Comparison of ENCODE assay signal across 8 cellular contexts in the genomic region with DNA sequence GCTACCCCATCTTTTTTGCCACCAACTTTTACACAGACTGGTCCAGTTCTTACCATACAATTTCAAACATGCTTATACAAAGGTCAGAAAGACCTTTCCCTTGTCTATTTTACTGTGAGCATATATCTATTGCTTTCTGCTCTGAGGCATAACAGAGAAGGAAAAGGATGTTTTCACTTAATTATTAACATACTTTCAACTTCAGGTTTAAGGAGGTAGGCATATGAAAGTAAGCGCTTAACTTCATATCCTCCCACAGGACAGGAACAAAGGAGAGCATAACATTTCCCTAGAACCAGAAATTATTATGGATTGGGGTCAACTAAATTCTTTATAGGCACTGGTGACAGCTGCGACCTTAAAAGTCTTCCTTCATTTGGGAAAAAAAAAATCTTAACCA. TPM values are rescaled to one million over a fixed set of nuclear protein-coding genes. Genes with fewer than 3 reads are reported as not detected.
DNase-seq lines count a peak whose midpoint lies in the region; ATAC-seq and TF ChIP-seq lines count a peak whose summit lies in the region.

No MANE protein-coding gene starts in this region.

- peaks cover 55% of the 10 kb centered on the region for H3K4me1 Mint-ChIP-seq in GM23338
- peaks cover 13% of the 10 kb centered on the region for H3K4me1 Mint-ChIP-seq in activated naive CD8-positive, alpha-beta T cell treated with anti-CD3 and anti-CD28 coated beads, Interleukin-2, amount 50 U/mL, for 24 hours

- H3K27me3 ChIP-seq in BE2C (no peaks in the 10 kb centered on the region), GM23338 (ENCODE audit: insufficient read depth) (no peaks in the 10 kb centered on the region), muscle layer of duodenum (ENCODE audit: low read depth, low read length) (no peaks in the 10 kb centered on the region)

- H3K79me2 ChIP-seq in GM23338 (replicated peaks; ENCODE audit: insufficient read depth), result peaks cover 56% of the 10 kb centered on the region

- H3K4me3 ChIP-seq in BE2C (ENCODE audit: low read depth, low read length) (peak overlapping the region; percentile 67), GM23338 (peak overlapping the region; percentile 63), muscle layer of duodenum (ENCODE audit: low read depth in 1 of 2, low read length in 2 of 2) (peak overlapping the region; percentile 70 to 79)

- H3K36me3 ChIP-seq in BE2C, result no peaks in the 10 kb centered on the region; the same call in 1 of the 2 replicates
- no peaks in the 10 kb centered on the region for H3K36me3 ChIP-seq in GM23338 (ENCODE audit: insufficient read depth)
- H3K36me3 ChIP-seq in muscle layer of duodenum (ENCODE audit: control insufficient read depth in 1 of 2, insufficient read depth in 2 of 2, low read length in 2 of 2), result no peaks in the 10 kb centered on the region

- peak overlapping the region; percentile 75 for H3K4me2 ChIP-seq in GM23338

- ATAC-seq in GM23338, result no peak
- no peak for ATAC-seq in activated naive CD8-positive, alpha-beta T cell treated with anti-CD3 and anti-CD28 coated beads, Interleukin-2, amount 50 U/mL, for 24 hours

- H3K27ac ChIP-seq in GM23338 (ENCODE audit: low read depth) (no peak overlapping the region), muscle layer of duodenum (ENCODE audit: low read length) (peak overlapping the region; percentile 65)

- no peaks in the 10 kb centered on the region for H3K9me3 Mint-ChIP-seq in GM23338
- peaks cover 10% of the 10 kb centered on the region for H3K9me3 Mint-ChIP-seq in activated naive CD8-positive, alpha-beta T cell treated with anti-CD3 and anti-CD28 coated beads, Interleukin-2, amount 50 U/mL, for 24 hours

- H3F3A ChIP-seq in GM23338 (replicated peaks; ENCODE audit: low read depth), result no peaks in the 10 kb centered on the region

- H3K9me2 ChIP-seq in GM23338 (ENCODE audit: insufficient read depth), result no peaks in the 10 kb centered on the region

- H3K27ac Mint-ChIP-seq in GM23338, result no peak overlapping the region; the same call in 1 of the 2 replicates
- H3K27ac Mint-ChIP-seq in activated naive CD8-positive, alpha-beta T cell treated with anti-CD3 and anti-CD28 coated beads, Interleukin-2, amount 50 U/mL, for 24 hours, result peak overlapping the region; percentile 86

- 0 out of 2 replicates have a peak, but pooled peaks cover 8% of the 10 kb centered on the region for H4K20me1 ChIP-seq in GM23338 (replicated peaks; ENCODE audit: insufficient read depth)

- H3K27me3 Mint-ChIP-seq in GM23338 (ENCODE audit: insufficient read depth, low read depth, poor library complexity), result peaks cover under 1% of the 10 kb centered on the region
- H3K27me3 Mint-ChIP-seq in activated naive CD8-positive, alpha-beta T cell treated with anti-CD3 and anti-CD28 coated beads, Interleukin-2, amount 50 U/mL, for 24 hours, result peaks cover 15% of the 10 kb centered on the region

- peak overlapping the region; percentile 92 for H3K4me3 Mint-ChIP-seq in GM23338
- peak overlapping the region; percentile 86 for H3K4me3 Mint-ChIP-seq in activated naive CD8-positive, alpha-beta T cell treated with anti-CD3 and anti-CD28 coated beads, Interleukin-2, amount 50 U/mL, for 24 hours

- H3K4me1 ChIP-seq in BE2C (peaks cover 15% of the 10 kb centered on the region), GM23338 (ENCODE audit: insufficient read depth) (peaks cover 27% of the 10 kb centered on the region), muscle layer of duodenum (ENCODE audit: control insufficient read depth in 1 of 2, insufficient read depth in 2 of 2, low read length in 2 of 2) (peaks cover 0 to 8% of the 10 kb centered on the region in 2 donors)

- H2AFZ ChIP-seq in GM23338, result no peak overlapping the region

- TF ChIP-seq CTCF in BE2C (IDR thresholded peaks at IDR 0.05; ENCODE audit: low read depth, low read length) (no peak), GM23338 (conservative IDR thresholded peaks at IDR 0.05; ENCODE audit: low read depth in 2 of 2) (no peak)

- H3K36me3 Mint-ChIP-seq in GM23338 (ENCODE audit: low read depth), result no peaks in the 10 kb centered on the region
- H3K36me3 Mint-ChIP-seq in activated naive CD8-positive, alpha-beta T cell treated with anti-CD3 and anti-CD28 coated beads, Interleukin-2, amount 50 U/mL, for 24 hours (ENCODE audit: low read depth), result peaks cover 3% of the 10 kb centered on the region

- DNase-seq in BE2C (no peak), GM23338 (ENCODE audit: low spot score) (no peak), DMS153 (lab: John Stamatoyannopoulos, UW) (no peak), GM03348 (ENCODE audit: low spot score) (no peak), NCI-H524 (lab: John Stamatoyannopoulos, UW) (no peak), RKO (ENCODE audit: low spot score) (no peak)
- DNase-seq in activated naive CD8-positive, alpha-beta T cell treated with anti-CD3 and anti-CD28 coated beads, Interleukin-2, amount 50 U/mL, for 24 hours, result no peak

- H3K9me3 ChIP-seq in BE2C, result no peaks in the 10 kb centered on the region
- H3K9me3 ChIP-seq in muscle layer of duodenum (ENCODE audit: control insufficient read depth in 1 of 2, low read length in 2 of 2), result no peaks in the 10 kb centered on the region

TF ChIP-seq in GM23338, 12 proteins besides CTCF, POLR2A, EP300 and RAD21 (continues in another document):
- TF ChIP-seq, protein P1, sequence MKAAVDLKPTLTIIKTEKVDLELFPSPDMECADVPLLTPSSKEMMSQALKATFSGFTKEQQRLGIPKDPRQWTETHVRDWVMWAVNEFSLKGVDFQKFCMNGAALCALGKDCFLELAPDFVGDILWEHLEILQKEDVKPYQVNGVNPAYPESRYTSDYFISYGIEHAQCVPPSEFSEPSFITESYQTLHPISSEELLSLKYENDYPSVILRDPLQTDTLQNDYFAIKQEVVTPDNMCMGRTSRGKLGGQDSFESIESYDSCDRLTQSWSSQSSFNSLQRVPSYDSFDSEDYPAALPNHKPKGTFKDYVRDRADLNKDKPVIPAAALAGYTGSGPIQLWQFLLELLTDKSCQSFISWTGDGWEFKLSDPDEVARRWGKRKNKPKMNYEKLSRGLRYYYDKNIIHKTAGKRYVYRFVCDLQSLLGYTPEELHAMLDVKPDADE (IDR thresholded peaks at IDR 0.05), result no peak

RNA-seq across cellular contexts. Expression of gene MYEF2, which starts 1.1 kb away (rescaled TPM):
- 93.4 TPM for polyA plus RNA-seq in BE2C (2012; ENCODE audit: insufficient read depth, insufficient read length, low read depth)
- 60.7 and 79.7 TPM in 2 replicates for total RNA-seq in GM23338 (2014; rRNA removed; shearing (Covaris generic))
- polyA plus RNA-seq in GM23338 (2016; fragmentation: Nextera tagmentation; extraction: Ambion mirVana), result 55.5 and 62.0 TPM in 2 replicates

RNA-seq across cellular contexts. Expression of gene CTXN2, which starts 14.5 kb away (rescaled TPM):
- polyA plus RNA-seq in BE2C (2012; ENCODE audit: insufficient read depth, insufficient read length, low read depth), result not detected
- not detected in 2 replicates for total RNA-seq in GM23338 (2014; rRNA removed; shearing (Covaris generic))
- 0.10 TPM in 1 of 2 replicates, not detected in the other for polyA plus RNA-seq in GM23338 (2016; fragmentation: Nextera tagmentation; extraction: Ambion mirVana)

RNA-seq across cellular contexts. Expression of gene SLC12A1, which starts 29.1 kb away (rescaled TPM):
- polyA plus RNA-seq in BE2C (2012; ENCODE audit: insufficient read depth, insufficient read length, low read depth), result not detected
- 0.19 and 0.59 TPM in 2 replicates for total RNA-seq in GM23338 (2014; rRNA removed; shearing (Covaris generic))
- polyA plus RNA-seq in GM23338 (2016; fragmentation: Nextera tagmentation; extraction: Ambion mirVana), result 0.52 and 0.57 TPM in 2 replicates

RNA-seq across cellular contexts. Expression of gene SLC24A5, which starts 56.2 kb away (rescaled TPM):
- 1.9 TPM for polyA plus RNA-seq in BE2C (2012; ENCODE audit: insufficient read depth, insufficient read length, low read depth)
- total RNA-seq in GM23338 (2014; rRNA removed; shearing (Covaris generic)), result not detected in 2 replicates
- 0.23 and 0.39 TPM in 2 replicates for polyA plus RNA-seq in GM23338 (2016; fragmentation: Nextera tagmentation; extraction: Ambion mirVana)
